Comparison of ENCODE assay signal across 14 cellular contexts in genomic region chr17:62950067-62950466, GRCh38. TPM values are rescaled to one million over a fixed set of nuclear protein-coding genes. Genes with fewer than 3 reads are reported as not detected.
DNase-seq lines count a peak whose midpoint lies in the region; ATAC-seq and TF ChIP-seq lines count a peak whose summit lies in the region.
"Had no signal": no experiment of that assay in that cellular context is flagged by ENCODE, and none has a peak within 500 bp of the region (broad histone marks: within the 10 kb centered on the region; RNA-seq: fewer than 3 reads in every experiment).

No MANE protein-coding gene starts in this region.

- H3K36me3 Mint-ChIP-seq in activated CD4-positive, alpha-beta T cell treated with anti-CD3 and anti-CD28 coated beads, Interleukin-2, amount 10 ng/mL, durations not matched to agents 24 days and 14 days (ENCODE audit: low read depth), result no peaks in the 10 kb centered on the region
- H3K36me3 Mint-ChIP-seq: activated CD8-positive, alpha-beta memory T cell treated with anti-CD3 and anti-CD28 coated beads, Interleukin-2, amount 10 ng/mL, durations not matched to agents 7 days and 5 days had no signal

- peak; percentile 99 for ATAC-seq in left colon
- no peak for ATAC-seq in GM19455 (IDR thresholded peaks at IDR 0.05; ENCODE audit: unreplicated experiment)
- ATAC-seq in HG03565 (IDR thresholded peaks at IDR 0.05; ENCODE audit: unreplicated experiment), result no peak
- ATAC-seq: activated CD8-positive, alpha-beta memory T cell treated with anti-CD3 and anti-CD28 coated beads, Interleukin-2, amount 10 ng/mL, durations not matched to agents 7 days and 5 days had no signal

- no peak overlapping the region for H3K4me3 ChIP-seq in astrocyte of the spinal cord (ENCODE audit: low read depth, low read length)
- H3K4me3 ChIP-seq: coronary artery, uterus had no signal

- in situ Hi-C loops in astrocyte of the spinal cord (cut with HindIII; ENCODE audit: low sequenced_read_pairs), result no loop called here

- H3K27me3 Mint-ChIP-seq in activated CD4-positive, alpha-beta T cell treated with anti-CD3 and anti-CD28 coated beads, Interleukin-2, amount 10 ng/mL, durations not matched to agents 24 days and 14 days, result peaks cover 6% of the 10 kb centered on the region

- no peak for TF ChIP-seq CTCF in astrocyte of the spinal cord (IDR thresholded peaks at IDR 0.05; ENCODE audit: low read depth, low read length)

- H3K4me3 Mint-ChIP-seq in activated CD4-positive, alpha-beta T cell treated with anti-CD3 and anti-CD28 coated beads, Interleukin-2, amount 10 ng/mL, durations not matched to agents 24 days and 14 days, result no peak overlapping the region
- H3K4me3 Mint-ChIP-seq: activated CD8-positive, alpha-beta memory T cell treated with anti-CD3 and anti-CD28 coated beads, Interleukin-2, amount 10 ng/mL, durations not matched to agents 7 days and 5 days; B cell had no signal

- POLR2A ChIA-PET in HEK293T (lab: Yijun Ruan, JAX), result no interaction called here

- DNase-seq in A172 (ENCODE audit: low spot score), result peak; percentile 80
- DNase-seq in HEK293T (ENCODE audit: extremely low spot score), result peak; percentile 67
- DNase-seq in astrocyte of the spinal cord (ENCODE audit: low read depth, low spot score), result peak; percentile 53
- peak; percentile 80 to 82 for DNase-seq in left colon
- no peak for DNase-seq in amygdala (lab: John Stamatoyannopoulos, UW)
- DNase-seq in activated CD4-positive, alpha-beta T cell treated with anti-CD3 and anti-CD28 coated beads, Interleukin-2, amount 10 ng/mL, durations not matched to agents 24 days and 14 days, result no peak
- DNase-seq: activated CD8-positive, alpha-beta memory T cell treated with anti-CD3 and anti-CD28 coated beads, Interleukin-2, amount 10 ng/mL, durations not matched to agents 7 days and 5 days; hippocampal formation; stimulated activated CD4-positive, alpha-beta T cell treated with anti-CD3 and anti-CD28 coated beads, Interleukin-4, amount 100 ng/mL, for 4 hours had no signal

- intact Hi-C loops in left colon (cut with DNase I, micrococcal nuclease), result no loop called here
- intact Hi-C loops in activated CD4-positive, alpha-beta T cell treated with anti-CD3 and anti-CD28 coated beads, Interleukin-2, amount 10 ng/mL, durations not matched to agents 24 days and 14 days (cut with micrococcal nuclease), result no loop called here

- no peak overlapping the region for H3K27ac Mint-ChIP-seq in activated CD4-positive, alpha-beta T cell treated with anti-CD3 and anti-CD28 coated beads, Interleukin-2, amount 10 ng/mL, durations not matched to agents 24 days and 14 days
- H3K27ac Mint-ChIP-seq: activated CD8-positive, alpha-beta memory T cell treated with anti-CD3 and anti-CD28 coated beads, Interleukin-2, amount 10 ng/mL, durations not matched to agents 7 days and 5 days; B cell had no signal

- H3K9me3 Mint-ChIP-seq in activated CD4-positive, alpha-beta T cell treated with anti-CD3 and anti-CD28 coated beads, Interleukin-2, amount 10 ng/mL, durations not matched to agents 24 days and 14 days, result no peaks in the 10 kb centered on the region

- CTCF ChIA-PET in HEK293T (lab: Yijun Ruan, JAX), result no interaction called here

- H3K4me1 Mint-ChIP-seq in activated CD4-positive, alpha-beta T cell treated with anti-CD3 and anti-CD28 coated beads, Interleukin-2, amount 10 ng/mL, durations not matched to agents 24 days and 14 days, result no peaks in the 10 kb centered on the region
- H3K4me1 Mint-ChIP-seq: activated CD8-positive, alpha-beta memory T cell treated with anti-CD3 and anti-CD28 coated beads, Interleukin-2, amount 10 ng/mL, durations not matched to agents 7 days and 5 days; B cell had no signal

TF ChIP-seq in HEK293T, 16 proteins besides CTCF, POLR2A, EP300 and RAD21:
- TF ChIP-seq BHLHE40 (IDR thresholded peaks at IDR 0.05; ENCODE audit: borderline replicate concordance) (no peak), FOXM1 (IDR thresholded peaks at IDR 0.05; ENCODE audit: borderline replicate concordance) (no peak), ARNT (IDR thresholded peaks at IDR 0.05) (no peak), ZNF384 (IDR thresholded peaks at IDR 0.05) (no peak), SP1 (IDR thresholded peaks at IDR 0.05) (no peak), ELF4 (IDR thresholded peaks at IDR 0.05) (no peak)
- TF ChIP-seq, protein P1, sequence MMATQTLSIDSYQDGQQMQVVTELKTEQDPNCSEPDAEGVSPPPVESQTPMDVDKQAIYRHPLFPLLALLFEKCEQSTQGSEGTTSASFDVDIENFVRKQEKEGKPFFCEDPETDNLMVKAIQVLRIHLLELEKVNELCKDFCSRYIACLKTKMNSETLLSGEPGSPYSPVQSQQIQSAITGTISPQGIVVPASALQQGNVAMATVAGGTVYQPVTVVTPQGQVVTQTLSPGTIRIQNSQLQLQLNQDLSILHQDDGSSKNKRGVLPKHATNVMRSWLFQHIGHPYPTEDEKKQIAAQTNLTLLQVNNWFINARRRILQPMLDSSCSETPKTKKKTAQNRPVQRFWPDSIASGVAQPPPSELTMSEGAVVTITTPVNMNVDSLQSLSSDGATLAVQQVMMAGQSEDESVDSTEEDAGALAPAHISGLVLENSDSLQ (IDR thresholded peaks at IDR 0.05), result no peak

RNA-seq across cellular contexts. Expression of gene TANC2, which starts 16.0 kb away (rescaled TPM):
- total RNA-seq in A172 (2014; rRNA removed; shearing (Covaris generic)), result 4.9 and 26.0 TPM in 2 replicates
- 10 to 100 TPM; 16.2 to 22.8 TPM for total RNA-seq in left colon
- total RNA-seq in activated CD4-positive, alpha-beta T cell treated with anti-CD3 and anti-CD28 coated beads, Interleukin-2, amount 10 ng/mL, durations not matched to agents 24 days and 14 days, result 0.58 and 0.92 TPM in 2 replicates

Comparison
In these comparisons a context has a peak if more than half of its experiments do, and no peak if none do; other contexts are left out.
1. DNase-seq: peak in A172 (single experiment), HEK293T (single experiment), astrocyte of the spinal cord (single experiment) and left colon (2 of 2); none in amygdala (0 of 56) and activated CD4-positive, alpha-beta T cell treated with anti-CD3 and anti-CD28 coated beads, Interleukin-2, amount 10 ng/mL, durations not matched to agents 24 days and 14 days (single experiment).